Comparison of ENCODE assay signal across 26 cellular contexts in genomic region chr15:57857871-57858270, GRCh38.
"Had no signal": no experiment of that assay in that cellular context is flagged by ENCODE, and none has a peak within 500 bp of the region (broad histone marks: within the 10 kb centered on the region; RNA-seq: fewer than 3 reads in every experiment).

No MANE protein-coding gene starts in this region.

- H3K4me2 ChIP-seq: SK-N-SH had no signal

- H3K27ac ChIP-seq: RWPE1 had no signal

- H3K9me3 ChIP-seq: SK-N-SH had no signal

- H3K9ac ChIP-seq: SK-N-SH had no signal

- ATAC-seq: HepG2, K562, Panc1, PC-3, T-cell had no signal

- DNase-seq: IMR-90; MV-4-11; NCI-H1092; NCI-H1105 treated with DMSO at 0.1 percent for 48 hours; NCI-H1417 treated with DMSO at 0.1 percent for 48 hours; NCI-H146; NCI-H1694 treated with DMSO at 0.1 percent for 48 hours; NCI-H2029; NCI-H2081 treated with DMSO at 0.1 percent for 48 hours; NCI-H2171; NCI-H226; NCI-H446; NCI-H510A; NCI-H524 treated with DMSO at 0.1 percent for 48 hours; NCI-H69; NCI-H774; NK-92 treated with Interleukin-12 subunit alpha and Interleukin-12 subunit beta, amount 100 ng/mL, for 24 hours; PC-3; SHP77; SK-N-SH; SW 1271; T-cell had no signal

- H3K4me3 ChIP-seq: K562 had no signal

- H3K9me2 ChIP-seq: SK-N-SH had no signal
